ENCODE assay signal across 1 cellular context in genomic region chr1:115658646-115659045, GRCh38.
TF ChIP-seq lines count a peak whose summit lies in the region.

No MANE protein-coding gene starts in this region.

TF ChIP-seq in GM23338, 12 proteins besides CTCF, POLR2A, EP300 and RAD21 (continued from another document):
- TF ChIP-seq ZNF462 (CRISPR knock-in tag; IDR thresholded peaks at IDR 0.05) (no peak), POLR2AphosphoS5 (IDR thresholded peaks at IDR 0.05; ENCODE audit: low read depth) (no peak), JUNB (IDR thresholded peaks at IDR 0.05; ENCODE audit: unreplicated experiment) (no peak), STAT1 (IDR thresholded peaks at IDR 0.05; ENCODE audit: unreplicated experiment) (no peak), CREB1 (CRISPR knock-in tag; IDR thresholded peaks at IDR 0.05; ENCODE audit: low read depth) (no peak), ZNF114 (CRISPR knock-in tag; IDR thresholded peaks at IDR 0.05) (no peak), EZH2 (IDR thresholded peaks at IDR 0.05; ENCODE audit: low read depth, unreplicated experiment) (no peak), ZNF331 (CRISPR knock-in tag; IDR thresholded peaks at IDR 0.05; ENCODE audit: low read depth) (no peak), NANOG (IDR thresholded peaks at IDR 0.05; ENCODE audit: borderline replicate concordance) (no peak), REST (IDR thresholded peaks at IDR 0.05; ENCODE audit: unreplicated experiment) (no peak)
